In genomic region chr17:19978206-19978802, GRCh38 we compare ENCODE assay signal across 1 cellular context.
TF ChIP-seq lines count a peak whose summit lies in the region.

No MANE protein-coding gene starts in this region.

TF ChIP-seq in H1, 55 proteins besides CTCF, POLR2A, EP300 and RAD21:
- TF ChIP-seq EGR1 (IDR thresholded peaks at IDR 0.05; ENCODE audit: borderline replicate concordance, low read depth, low read length) = no peak
- no peak for TF ChIP-seq CBX8 (IDR thresholded peaks at IDR 0.05; ENCODE audit: borderline replicate concordance, low read depth, low read length)
- TF ChIP-seq YY1 (IDR thresholded peaks at IDR 0.05; ENCODE audit: low read depth, low read length) = no peak
- TF ChIP-seq RBBP5 (IDR thresholded peaks at IDR 0.05; ENCODE audit: borderline replicate concordance, low read depth, low read length) = 0 out of 2 replicates have a peak, but pooled peaks have one; percentile 21
- TF ChIP-seq CEBPB (IDR thresholded peaks at IDR 0.05; ENCODE audit: low read depth, low read length) = no peak
- TF ChIP-seq E2F6 (IDR thresholded peaks at IDR 0.05) = no peak
- TF ChIP-seq CHD7 (IDR thresholded peaks at IDR 0.05; ENCODE audit: insufficient replicate concordance, low read length) = no peak
- TF ChIP-seq ATF3 (IDR thresholded peaks at IDR 0.05; ENCODE audit: insufficient read depth, low read depth, low read length) = no peak
- TF ChIP-seq TBP (IDR thresholded peaks at IDR 0.05; ENCODE audit: low read depth, low read length) = peak; percentile 45
- TF ChIP-seq SUZ12 (IDR thresholded peaks at IDR 0.05; ENCODE audit: low read length) = no peak
- peak; percentile 30; the same call in 1 of the 2 replicates for TF ChIP-seq POLR2AphosphoS5 (IDR thresholded peaks at IDR 0.05; ENCODE audit: low read depth, low read length)
- peak; percentile 19 for TF ChIP-seq ASH2L (IDR thresholded peaks at IDR 0.05; ENCODE audit: low read length)
- TF ChIP-seq JUN (IDR thresholded peaks at IDR 0.05; ENCODE audit: low read depth, low read length) = no peak
- TF ChIP-seq ATF2 (IDR thresholded peaks at IDR 0.05; ENCODE audit: low read length) = peak; percentile 24; the same call in 1 of the 2 replicates
- TF ChIP-seq TAF1 (IDR thresholded peaks at IDR 0.05; ENCODE audit: low read depth, low read length) = peak; percentile 56; the same call in 1 of the 2 replicates
- TF ChIP-seq TAF7 (optimal IDR thresholded peaks at IDR 0.05; ENCODE audit: borderline replicate concordance, low read depth, low read length) = peak; percentile 68
